ENCODE assay signal across 1 cellular context in genomic region chr5:715636-716035, GRCh38. TPM values are rescaled to one million over a fixed set of nuclear protein-coding genes. Genes with fewer than 3 reads are reported as not detected.
"Had no signal": no experiment of that assay in that cellular context is flagged by ENCODE, and none has a peak within 500 bp of the region (broad histone marks: within the 10 kb centered on the region; RNA-seq: fewer than 3 reads in every experiment).

No MANE protein-coding gene starts in this region.

RNA-seq across cellular contexts. Expression of gene TPPP, which starts 22.5 kb away (rescaled TPM):
- total RNA-seq: smooth muscle cell had no signal
- polyA plus RNA-seq: smooth muscle cell had no signal
